ENCODE assay signal across 22 cellular contexts in genomic region chr2:241107384-241107783, GRCh38. TPM values are rescaled to one million over a fixed set of nuclear protein-coding genes. Genes with fewer than 3 reads are reported as not detected.
DNase-seq lines count a peak whose midpoint lies in the region; ATAC-seq and TF ChIP-seq lines count a peak whose summit lies in the region.
"Had no signal": no experiment of that assay in that cellular context is flagged by ENCODE, and none has a peak within 500 bp of the region (broad histone marks: within the 10 kb centered on the region; RNA-seq: fewer than 3 reads in every experiment).

No MANE protein-coding gene starts in this region.

- peaks cover 4% of the 10 kb centered on the region for H3K36me3 ChIP-seq in endodermal cell (ENCODE audit: control insufficient read depth, insufficient read depth, low read length)
- H3K36me3 ChIP-seq in osteoblast (ENCODE audit: insufficient read depth, low read length): no peaks in the 10 kb centered on the region
- H3K36me3 ChIP-seq: gastroesophageal sphincter, sigmoid colon had no signal

- H3K4me3 Mint-ChIP-seq in CD4-positive, alpha-beta T cell: no peak overlapping the region
- H3K4me3 Mint-ChIP-seq in endodermal cell: no peak overlapping the region

- H4K20me1 ChIP-seq in osteoblast (ENCODE audit: insufficient read depth, low read length): no peaks in the 10 kb centered on the region

- H3K27me3 Mint-ChIP-seq in CD4-positive, alpha-beta T cell: no peaks in the 10 kb centered on the region
- no peaks in the 10 kb centered on the region for H3K27me3 Mint-ChIP-seq in endodermal cell (ENCODE audit: insufficient read depth)

- peak overlapping the region; percentile 90 for H3K27ac ChIP-seq in CD4-positive, alpha-beta T cell (ENCODE audit: low read depth, low read length)
- H3K27ac ChIP-seq in endodermal cell (ENCODE audit: low read depth, low read length) (no peak overlapping the region), osteoblast (ENCODE audit: low read depth, low read length) (no peak overlapping the region)
- H3K27ac ChIP-seq: gastroesophageal sphincter, HL-60, psoas muscle, sigmoid colon, SK-N-MC, VCaP had no signal

- 94% methylated on average over 2 to 4 of the region's 4 CpGs for WGBS in endodermal cell (ENCODE audit: insufficient coverage in 1 of 2, insufficient read length in 1 of 2), 2 experiments

- H3K27me3 ChIP-seq in CD4-positive, alpha-beta T cell (ENCODE audit: control insufficient read depth, insufficient read depth, low read length): no peaks in the 10 kb centered on the region
- H3K27me3 ChIP-seq in endodermal cell (ENCODE audit: control insufficient read depth, insufficient read depth, low read length, poor library complexity, severe bottlenecking) (no peaks in the 10 kb centered on the region), osteoblast (ENCODE audit: insufficient read depth, low read length) (no peaks in the 10 kb centered on the region)
- H3K27me3 ChIP-seq: gastroesophageal sphincter, sigmoid colon had no signal

- H3K9ac ChIP-seq in endodermal cell (ENCODE audit: extremely low read depth, low read length, poor library complexity, severe bottlenecking): no peak overlapping the region

- peaks cover 2% of the 10 kb centered on the region for H3K9me3 Mint-ChIP-seq in CD4-positive, alpha-beta T cell
- H3K9me3 Mint-ChIP-seq in endodermal cell: no peaks in the 10 kb centered on the region

- TF ChIP-seq CTCF in CD4-positive, alpha-beta T cell (IDR thresholded peaks at IDR 0.05): no peak
- TF ChIP-seq CTCF in endodermal cell (conservative IDR thresholded peaks at IDR 0.05): no peak
- no peak for TF ChIP-seq CTCF in osteoblast (IDR thresholded peaks at IDR 0.05; ENCODE audit: extremely low read depth, low read depth, low read length)

- CTCF ChIA-PET in CD4-positive, alpha-beta T cell (lab: Charles Lee): no interaction called here

- no peak overlapping the region for H3K4me2 ChIP-seq in osteoblast (ENCODE audit: insufficient read depth, low read length)

- no peak overlapping the region for H2AFZ ChIP-seq in osteoblast (ENCODE audit: low read length)

- H3K27ac Mint-ChIP-seq in CD4-positive, alpha-beta T cell: peak overlapping the region; percentile 95
- no peak overlapping the region for H3K27ac Mint-ChIP-seq in endodermal cell

- peaks cover 70% of the 10 kb centered on the region for H3K4me1 Mint-ChIP-seq in CD4-positive, alpha-beta T cell (ENCODE audit: low read depth)
- H3K4me1 Mint-ChIP-seq in endodermal cell: no peaks in the 10 kb centered on the region

- peaks cover 42% of the 10 kb centered on the region for H3K36me3 Mint-ChIP-seq in CD4-positive, alpha-beta T cell (ENCODE audit: low read depth)
- H3K36me3 Mint-ChIP-seq in endodermal cell (ENCODE audit: low read depth): peaks cover 21% of the 10 kb centered on the region

- ATAC-seq in CD4-positive, alpha-beta T cell (ENCODE audit: poor library complexity): no peak
- no peak for ATAC-seq in HG03159 (IDR thresholded peaks at IDR 0.05; ENCODE audit: unreplicated experiment)
- ATAC-seq: gastroesophageal sphincter, psoas muscle had no signal

- peaks cover 6% of the 10 kb centered on the region for H3K79me2 ChIP-seq in osteoblast (ENCODE audit: insufficient read depth, low read length)

- intact Hi-C loops in CD4-positive, alpha-beta T cell (cut with DNase I, micrococcal nuclease): loop anchor here (10.0 kb wide), 2 partner anchors 73 to 523 kb away; partner anchors contain the start of gene CAPN10 (in 1 of the 2)

- H3K4me3 ChIP-seq in endodermal cell (ENCODE audit: low read length) (no peak overlapping the region), osteoblast (ENCODE audit: insufficient read depth, low read length) (no peak overlapping the region)
- H3K4me3 ChIP-seq: gastroesophageal sphincter, psoas muscle, sigmoid colon, SK-N-MC had no signal

- H3K4me1 ChIP-seq in endodermal cell (ENCODE audit: control insufficient read depth, insufficient read depth, low read length): no peaks in the 10 kb centered on the region
- H3K4me1 ChIP-seq in osteoblast (ENCODE audit: insufficient read depth, low read length): peaks cover 7% of the 10 kb centered on the region

- POLR2A ChIA-PET in CD4-positive, alpha-beta T cell (lab: Charles Lee): interaction anchor here (1.0 to 5.1 kb wide), 4 partner anchors 11 to 42 kb away, joined by 3 to 40 read pairs (median 19); partner anchors contain the start of genes PASK and PPP1R7

- DNase-seq in NCI-H2171 treated with DMSO at 0.1 percent for 48 hours (lab: John Stamatoyannopoulos, UW) (peak; percentile 56), NCI-H2171 (lab: John Stamatoyannopoulos, UW) (no peak), endodermal cell (peak; percentile 24), osteoblast (ENCODE audit: insufficient read length, low spot score, missing footprints) (no peak), SKM-1 (lab: John Stamatoyannopoulos, UW; ENCODE audit: unreplicated experiment) (no peak)
- no peak for DNase-seq in CD4-positive, alpha-beta T cell
- DNase-seq in activated CD8-positive, alpha-beta memory T cell treated with anti-CD3 and anti-CD28 coated beads, Interleukin-2, amount 50 U/mL, for 48 hours: peak; percentile 47
- DNase-seq: activated CD4-positive, alpha-beta T cell treated with anti-CD3 and anti-CD28 coated beads, Interleukin-2, amount 50 U/mL, for 1 hour; activated T-cell treated with anti-CD3 and anti-CD28 coated beads for 4 hours; hypothalamus; mesenchymal stem cell; NCI-H1436 treated with DMSO at 0.1 percent for 48 hours; NCI-H2107; NCI-H446 treated with DMSO at 0.1 percent for 48 hours; psoas muscle; stimulated activated naive CD4-positive, alpha-beta T cell treated with Interleukin-2 at 50 U/mL for 16 hours had no signal

- H3K9me3 ChIP-seq in CD4-positive, alpha-beta T cell (ENCODE audit: control insufficient read depth, low read length): no peaks in the 10 kb centered on the region
- H3K9me3 ChIP-seq in endodermal cell (ENCODE audit: control insufficient read depth, low read length): no peaks in the 10 kb centered on the region
- no peaks in the 10 kb centered on the region for H3K9me3 ChIP-seq in osteoblast (ENCODE audit: low read depth, low read length)
- H3K9me3 ChIP-seq: gastroesophageal sphincter, psoas muscle, sigmoid colon had no signal

RNA-seq across cellular contexts. Expression of gene MTERF4, which starts 5.3 kb away (rescaled TPM):
- 10 to 100 TPM; 84.0 to 87.5 TPM for total RNA-seq in CD4-positive, alpha-beta T cell
- total RNA-seq in endodermal cell (10 to 100 TPM; 33.2 to 42.5 TPM), osteoblast (20.3 and 30.0 TPM in 2 replicates)
- 37.9 TPM for polyA plus RNA-seq in endodermal cell (2013, experiment 1 of 2)
- polyA plus RNA-seq in endodermal cell (2013, experiment 2 of 2): 36.3 TPM

RNA-seq across cellular contexts. Expression of gene PASK, which starts 41.9 kb away (rescaled TPM):
- total RNA-seq in CD4-positive, alpha-beta T cell: 10 to 100 TPM; 78.0 to 87.9 TPM
- 10 to 100 TPM; 76.5 to 94.5 TPM for total RNA-seq in endodermal cell
- polyA plus RNA-seq in endodermal cell (2013, experiment 1 of 2): 24.8 TPM
- 21.1 TPM for polyA plus RNA-seq in endodermal cell (2013, experiment 2 of 2)
- total RNA-seq in osteoblast: 5.0 and 5.8 TPM in 2 replicates

RNA-seq across cellular contexts. Expression of gene PPP1R7, which starts 42.9 kb away (rescaled TPM):
- total RNA-seq in CD4-positive, alpha-beta T cell: 10 to 100 TPM; 36.4 to 38.2 TPM
- total RNA-seq in endodermal cell: 10 to 100 TPM; 48.5 to 52.7 TPM
- polyA plus RNA-seq in endodermal cell (2013, experiment 1 of 2): 54.8 TPM
- 59.1 TPM for polyA plus RNA-seq in endodermal cell (2013, experiment 2 of 2)
- total RNA-seq in osteoblast: 46.7 and 73.7 TPM in 2 replicates

Comparison
In these comparisons a context has a peak if more than half of its experiments do, and no peak if none do; other contexts are left out.
1. DNase-seq: peak in NCI-H2171 treated with DMSO at 0.1 percent for 48 hours (single experiment), activated CD8-positive, alpha-beta memory T cell treated with anti-CD3 and anti-CD28 coated beads, Interleukin-2, amount 50 U/mL, for 48 hours (single experiment) and endodermal cell (single experiment); none in NCI-H2171 (single experiment), CD4-positive, alpha-beta T cell (0 of 10), osteoblast (single experiment) and SKM-1 (single experiment).
2. RNA of gene PASK, which starts 41.9 kb away (total RNA-seq): 76.5 to 94.5 TPM in endodermal cell and 78.0 to 87.9 TPM in CD4-positive, alpha-beta T cell; 5.0 to 5.8 TPM in osteoblast; every median in the first group is over 10 times any median in the second.